In genomic region chr16:48561960-48562393, GRCh38 we compare ENCODE assay signal across 13 cellular contexts. TPM values are rescaled to one million over a fixed set of nuclear protein-coding genes. Genes with fewer than 3 reads are reported as not detected.
DNase-seq lines count a peak whose midpoint lies in the region; ATAC-seq and TF ChIP-seq lines count a peak whose summit lies in the region.
"Had no signal": no experiment of that assay in that cellular context is flagged by ENCODE, and none has a peak within 500 bp of the region (broad histone marks: within the 10 kb centered on the region; RNA-seq: fewer than 3 reads in every experiment).

No MANE protein-coding gene starts in this region.

- H3K56ac ChIP-seq in IMR-90 (ENCODE audit: extremely low read depth, insufficient read depth, low read length) = no peak overlapping the region

- H3K9ac ChIP-seq in IMR-90 (ENCODE audit: low read depth, low read length) = no peak overlapping the region

- no peaks in the 10 kb centered on the region; the same call in 1 of the 2 replicates for H3K9me1 ChIP-seq in IMR-90 (ENCODE audit: insufficient read depth, low read length)

- H4K8ac ChIP-seq in IMR-90 (ENCODE audit: low read depth in 2 of 2, low read length in 2 of 2) = no peak overlapping the region

- no peak overlapping the region for H2BK20ac ChIP-seq in IMR-90 (ENCODE audit: low read depth, low read length)

- H3K18ac ChIP-seq in IMR-90 (ENCODE audit: low read depth, low read length) = no peak overlapping the region

- H3K4me3 ChIP-seq in IMR-90 (ENCODE audit: insufficient read depth, low read depth, low read length) (no peak overlapping the region), dorsolateral prefrontal cortex (no peak overlapping the region), mucosa of descending colon (no peak overlapping the region)
- H3K4me3 ChIP-seq: BLaER1 treated with 17β-estradiol and CSF1 and Interleukin-3, amounts not matched to agents 10 nM and 100 nM; pancreas had no signal

- H4K5ac ChIP-seq in IMR-90 (ENCODE audit: low read depth, low read length) = no peak overlapping the region

- H2AFZ ChIP-seq in IMR-90 (replicated peaks; ENCODE audit: low read length, poor library complexity) = no peak overlapping the region

- POLR2A ChIA-PET in IMR-90 (lab: Charles Lee; ENCODE audit: unreplicated experiment) = no interaction called here

- no peak overlapping the region for H3K4me2 ChIP-seq in IMR-90 (ENCODE audit: low read depth, low read length)

- H2BK15ac ChIP-seq in IMR-90 (ENCODE audit: low read depth, low read length) = no peak overlapping the region

- H3K4ac ChIP-seq in IMR-90 (ENCODE audit: low read depth, low read length) = no peak overlapping the region

- H2AK5ac ChIP-seq in IMR-90 (ENCODE audit: low read depth, low read length) = no peak overlapping the region

- peak; percentile 62 for DNase-seq in Ammon's horn (ENCODE audit: low spot score)
- peak; percentile 31 for DNase-seq in IMR-90
- no peak for DNase-seq in dorsolateral prefrontal cortex
- DNase-seq in mucosa of descending colon = no peak
- no peak for DNase-seq in C1 segment of cervical spinal cord (lab: John Stamatoyannopoulos, UW)
- DNase-seq in activated CD8-positive, alpha-beta memory T cell treated with anti-CD3 and anti-CD28 coated beads, Interleukin-2, amount 10 ng/mL, durations not matched to agents 7 days and 5 days = no peak
- DNase-seq: effector CD4-positive, alpha-beta T cell; NCI-H1694 treated with DMSO at 0.1 percent for 48 hours; pancreas had no signal

- H3K23ac ChIP-seq in IMR-90 (ENCODE audit: low read depth, low read length) = no peak overlapping the region

- H4K20me1 ChIP-seq in IMR-90 (ENCODE audit: insufficient read depth, low read length) = peaks cover 33% of the 10 kb centered on the region; the same call in 1 of the 2 replicates

- peaks cover 66% of the 10 kb centered on the region for H3K4me1 Mint-ChIP-seq in activated CD8-positive, alpha-beta memory T cell treated with anti-CD3 and anti-CD28 coated beads, Interleukin-2, amount 10 ng/mL, durations not matched to agents 7 days and 5 days

- no peak overlapping the region for H3K27ac ChIP-seq in IMR-90 (ENCODE audit: insufficient read depth, low read length)
- peak overlapping the region in 52 of 59 donors; percentile 5 to 89 (median 53) for H3K27ac ChIP-seq in dorsolateral prefrontal cortex
- H3K27ac ChIP-seq: HL-60, pancreas had no signal

- H2BK120ac ChIP-seq in IMR-90 (ENCODE audit: low read depth, low read length) = no peak overlapping the region

- no peaks in the 10 kb centered on the region for H3K27me3 Mint-ChIP-seq in activated CD8-positive, alpha-beta memory T cell treated with anti-CD3 and anti-CD28 coated beads, Interleukin-2, amount 10 ng/mL, durations not matched to agents 7 days and 5 days

- H3K36me3 ChIP-seq in IMR-90 (ENCODE audit: control insufficient read depth, insufficient read depth, low read length) = peaks cover 2% of the 10 kb centered on the region; the same call in 1 of the 2 replicates
- H3K36me3 ChIP-seq in mucosa of descending colon (ENCODE audit: low read depth) = no peaks in the 10 kb centered on the region
- H3K36me3 ChIP-seq: pancreas had no signal

- H3K9me3 ChIP-seq in IMR-90 (ENCODE audit: control insufficient read depth, insufficient read depth, low read length) (no peaks in the 10 kb centered on the region), mucosa of descending colon (no peaks in the 10 kb centered on the region)
- H3K9me3 ChIP-seq: pancreas had no signal

- H4K91ac ChIP-seq in IMR-90 (ENCODE audit: insufficient read depth, low read depth, low read length) = no peak overlapping the region

- no peak for TF ChIP-seq POLR2A in IMR-90 (IDR thresholded peaks at IDR 0.05; ENCODE audit: low read depth, low read length)

- H2BK5ac ChIP-seq in IMR-90 (ENCODE audit: low read depth, low read length, poor library complexity, severe bottlenecking) = no peak overlapping the region

- CTCF ChIA-PET in IMR-90 (lab: Yijun Ruan, JAX) = interaction anchor here (0.6 to 0.7 kb wide), 3 partner anchors 12 to 385 kb away, joined by 3 to 4 read pairs (median 4); no protein-coding TSS in a partner anchor
- CTCF ChIA-PET in activated CD8-positive, alpha-beta memory T cell treated with anti-CD3 and anti-CD28 coated beads, Interleukin-2, amount 10 ng/mL, durations not matched to agents 7 days and 5 days (lab: Charles Lee) = interaction anchor here (4.2 kb wide), 1 partner anchor 61 kb away, joined by 17 read pairs; no protein-coding TSS in a partner anchor

- H3K27me3 ChIP-seq in IMR-90 (ENCODE audit: control insufficient read depth, insufficient read depth, low read length) (no peaks in the 10 kb centered on the region), dorsolateral prefrontal cortex (no peaks in the 10 kb centered on the region)
- H3K27me3 ChIP-seq: BLaER1 treated with 17β-estradiol and CSF1 and Interleukin-3, amounts not matched to agents 10 nM and 100 nM; pancreas had no signal

- no peak overlapping the region for H3K14ac ChIP-seq in IMR-90 (replicated peaks; ENCODE audit: low read depth, low read length)

- H3K9me3 Mint-ChIP-seq in activated CD8-positive, alpha-beta memory T cell treated with anti-CD3 and anti-CD28 coated beads, Interleukin-2, amount 10 ng/mL, durations not matched to agents 7 days and 5 days (ENCODE audit: low read depth) = no peaks in the 10 kb centered on the region

- intact Hi-C loops in IMR-90 (cut with micrococcal nuclease) (no loop called here), dorsolateral prefrontal cortex (cut with DNase I) (loop anchor here in 1 of 2 donors (5.0 kb wide), 1 partner anchor 45 kb away; no protein-coding TSS in a partner anchor), mucosa of descending colon (cut with DNase I, micrococcal nuclease) (no loop called here)

- H3K4me1 ChIP-seq in IMR-90 (ENCODE audit: control insufficient read depth, insufficient read depth, low read length) = peaks cover 7% of the 10 kb centered on the region
- peaks cover 3% of the 10 kb centered on the region for H3K4me1 ChIP-seq in mucosa of descending colon (ENCODE audit: low read depth)

- no peak overlapping the region for H2AK9ac ChIP-seq in IMR-90 (replicated peaks; ENCODE audit: low read depth, low read length, poor library complexity)

- in situ Hi-C loops in IMR-90 (cut with MboI; ENCODE audit: low sequenced_read_pairs) = no loop called here

- no TSS peak for BruUV-seq in IMR-90 (replicated peaks; lab: Mats Ljungman, UMichigan)

- H3K4me3 Mint-ChIP-seq in activated CD8-positive, alpha-beta memory T cell treated with anti-CD3 and anti-CD28 coated beads, Interleukin-2, amount 10 ng/mL, durations not matched to agents 7 days and 5 days = no peak overlapping the region

- dilution Hi-C loops in IMR-90 (cut with HindIII; ENCODE audit: low sequenced_read_pairs, unreplicated experiment) = no loop called here

- peaks cover 25 to 56% of the 10 kb centered on the region in 2 experiments for H3K79me1 ChIP-seq in IMR-90 (ENCODE audit: low read depth in 1 of 2, low read length in 2 of 2)

- no peak for TF ChIP-seq RAD21 in IMR-90 (IDR thresholded peaks at IDR 0.05; ENCODE audit: low read length)

- H3K36me3 Mint-ChIP-seq in activated CD8-positive, alpha-beta memory T cell treated with anti-CD3 and anti-CD28 coated beads, Interleukin-2, amount 10 ng/mL, durations not matched to agents 7 days and 5 days = peaks cover 45% of the 10 kb centered on the region

- TF ChIP-seq CTCF in IMR-90 (conservative IDR thresholded peaks at IDR 0.05; ENCODE audit: low read depth, low read length) (no peak), dorsolateral prefrontal cortex (IDR thresholded peaks at IDR 0.05 in 54 of 56, conservative IDR thresholded peaks at IDR 0.05 in 2 of 56; ENCODE audit: low read depth in 1 of 56, partially characterized antibody in 56 of 56) (no peak), mucosa of descending colon (IDR thresholded peaks at IDR 0.05) (no peak)

- H3K27ac Mint-ChIP-seq in activated CD8-positive, alpha-beta memory T cell treated with anti-CD3 and anti-CD28 coated beads, Interleukin-2, amount 10 ng/mL, durations not matched to agents 7 days and 5 days = no peak overlapping the region

- ATAC-seq in IMR-90 (ENCODE audit: low read depth) = peak; percentile 46; the same call in 1 of the 2 replicates
- ATAC-seq in mucosa of descending colon = peak; percentile 29
- no peak for ATAC-seq in GM18861 (IDR thresholded peaks at IDR 0.05; ENCODE audit: unreplicated experiment)
- ATAC-seq in activated CD8-positive, alpha-beta memory T cell treated with anti-CD3 and anti-CD28 coated beads, Interleukin-2, amount 10 ng/mL, durations not matched to agents 7 days and 5 days = no peak
- no peak for ATAC-seq in HG03460 (IDR thresholded peaks at IDR 0.05; ENCODE audit: unreplicated experiment)

TF ChIP-seq in IMR-90, 13 proteins besides CTCF, POLR2A, EP300 and RAD21:
- TF ChIP-seq MAFK (IDR thresholded peaks at IDR 0.05; ENCODE audit: low read depth, low read length) (peak; percentile 38; the same call in 1 of the 2 replicates), MAZ (IDR thresholded peaks at IDR 0.05; ENCODE audit: borderline replicate concordance, low read depth, low read length) (no peak)

RNA-seq across cellular contexts. Expression of gene N4BP1, which starts 48.0 kb away (rescaled TPM):
- 14.0 and 19.4 TPM in 2 replicates for total RNA-seq in IMR-90 (2012; rRNA removed)
- polyA plus RNA-seq in IMR-90 (2012; rRNA removed) = 10.5 and 10.8 TPM in 2 replicates
- 3.9 and 4.9 TPM in 2 replicates for polyA plus RNA-seq in IMR-90 (2012; cell fraction: cytosol; rRNA removed)
- 23.0 and 49.2 TPM in 2 replicates for polyA plus RNA-seq in IMR-90 (2012; cell fraction: nucleus; rRNA removed; ENCODE audit: low replicate concordance)
- 10 to 100 TPM; 25.7 to 47.9 (median 34.4) TPM for total RNA-seq in dorsolateral prefrontal cortex
- 10 to 100 TPM; 34.6 to 38.9 (median 37.1) TPM for total RNA-seq in mucosa of descending colon
- total RNA-seq in activated CD8-positive, alpha-beta memory T cell treated with anti-CD3 and anti-CD28 coated beads, Interleukin-2, amount 10 ng/mL, durations not matched to agents 7 days and 5 days = 10 to 100 TPM; 86.5 to 95.7 TPM

Comparison
In these comparisons a context has a peak if more than half of its experiments do, and no peak if none do; other contexts are left out.
1. DNase-seq: peak in Ammon's horn (single experiment) and IMR-90 (single experiment); none in dorsolateral prefrontal cortex (0 of 10), mucosa of descending colon (0 of 3), C1 segment of cervical spinal cord (0 of 14) and activated CD8-positive, alpha-beta memory T cell treated with anti-CD3 and anti-CD28 coated beads, Interleukin-2, amount 10 ng/mL, durations not matched to agents 7 days and 5 days (single experiment).
2. ATAC-seq: peak in IMR-90 (single experiment) and mucosa of descending colon (single experiment); none in GM18861 (single experiment), activated CD8-positive, alpha-beta memory T cell treated with anti-CD3 and anti-CD28 coated beads, Interleukin-2, amount 10 ng/mL, durations not matched to agents 7 days and 5 days (single experiment) and HG03460 (single experiment).